ENCODE assay signal across 19 cellular contexts in the genomic region with DNA sequence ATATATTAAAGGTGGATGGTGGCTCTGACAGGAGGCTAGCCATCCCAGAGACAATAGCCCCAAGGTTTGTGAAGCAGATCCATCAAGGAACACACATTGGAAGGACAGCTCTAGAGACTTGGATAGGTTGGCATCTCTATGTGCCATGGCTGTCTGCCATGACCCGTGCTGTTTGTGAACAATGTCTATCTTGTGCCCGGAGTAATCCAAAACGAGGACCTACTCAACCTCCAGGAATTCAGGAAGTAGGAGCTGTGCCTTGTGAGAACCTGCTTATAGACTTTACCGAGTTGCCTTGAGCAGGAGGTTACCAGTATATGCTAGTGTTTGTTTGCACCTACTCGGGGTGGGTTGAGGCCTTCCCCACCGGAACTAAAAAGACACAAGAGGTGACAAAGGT. TPM values are rescaled to one million over a fixed set of nuclear protein-coding genes. Genes with fewer than 3 reads are reported as not detected.
DNase-seq lines count a peak whose midpoint lies in the region; TF ChIP-seq lines count a peak whose summit lies in the region.
"Had no signal": no experiment of that assay in that cellular context is flagged by ENCODE, and none has a peak within 500 bp of the region (broad histone marks: within the 10 kb centered on the region; RNA-seq: fewer than 3 reads in every experiment).

No MANE protein-coding gene starts in this region.

- intact Hi-C loops in stomach (cut with DNase I; ENCODE audit: low total_unique reads) = no loop called here

- peaks cover 8 to 30% (median 22%) of the 10 kb centered on the region in 4 donors for H3K4me1 ChIP-seq in stomach

- H3K27me3 ChIP-seq in stomach = no peaks in the 10 kb centered on the region
- H3K27me3 ChIP-seq: spleen, upper lobe of left lung had no signal

- H3K4me3 ChIP-seq in stomach = no peak overlapping the region
- H3K4me3 ChIP-seq: GM23338, spleen, upper lobe of left lung had no signal

- DNase-seq in HT1080 (ENCODE audit: low read depth) (peak; percentile 63), RWPE1 (ENCODE audit: low spot score) (peak; percentile 52), fibroblast of gingiva (ENCODE audit: low read depth) (peak; percentile 21), stomach (peak; percentile 43), NCI-H345 (lab: John Stamatoyannopoulos, UW) (no peak), erythroblast (lab: John Stamatoyannopoulos, UW) (no peak)
- no peak for DNase-seq in activated CD4-positive, alpha-beta T cell treated with anti-CD3 and anti-CD28 coated beads, Interleukin-2, amount 50 U/mL, for 4 hours
- DNase-seq: activated effector memory CD4-positive, alpha-beta T cell treated with Interleukin-2 at 50 U/mL for 16 hours; activated naive CD8-positive, alpha-beta T cell treated with anti-CD3 and anti-CD28 coated beads, Interleukin-2, amount 50 U/mL, for 24 hours; activated T-cell treated with anti-CD3 and anti-CD28 coated beads for 4 hours; CD4-positive, alpha-beta T cell; cerebellar nuclear complex; NCI-H2029 treated with DMSO at 0.1 percent for 48 hours; SK-N-SH; spleen; stimulated activated CD4-positive, alpha-beta T cell treated with anti-CD3 and anti-CD28 coated beads, Interleukin-2, amount 100 ng/mL, for 48 hours; upper lobe of left lung had no signal

- CTCF ChIA-PET in RWPE1 (lab: Yijun Ruan, JAX) = no interaction called here

- peak overlapping the region; percentile 29; the same call in 1 of the 2 replicates for H3K27ac ChIP-seq in RWPE1
- H3K27ac ChIP-seq in stomach = no peak overlapping the region
- H3K27ac ChIP-seq: spleen, upper lobe of left lung had no signal

- POLR2A ChIA-PET in RWPE1 (lab: Yijun Ruan, JAX; ENCODE audit: low non-redundant PET) = no interaction called here

- no peaks in the 10 kb centered on the region for H3K36me3 ChIP-seq in stomach
- H3K36me3 ChIP-seq: upper lobe of left lung had no signal

- WGBS in stomach, 5 donors = 41 to 60% (median 47%) methylated on average over 6 of the region's 6 CpGs

- TF ChIP-seq CTCF in RWPE1 (conservative IDR thresholded peaks at IDR 0.05; ENCODE audit: low read depth) (no peak), stomach (IDR thresholded peaks at IDR 0.05) (no peak)

- H3K9me3 ChIP-seq in stomach = no peaks in the 10 kb centered on the region
- H3K9me3 ChIP-seq: SK-N-SH, spleen, upper lobe of left lung had no signal

- no peak for TF ChIP-seq EP300 in stomach (IDR thresholded peaks at IDR 0.05)

- TF ChIP-seq POLR2A in stomach (IDR thresholded peaks at IDR 0.05) = no peak
- no peak for TF ChIP-seq POLR2A in erythroblast (IDR thresholded peaks at IDR 0.05; ENCODE audit: low read length)

RNA-seq across cellular contexts. Expression of a gene that starts 43.1 kb away (rescaled TPM):
- total RNA-seq in HT1080 (2014; rRNA removed; shearing (Covaris generic)) = 15.5 and 19.0 TPM in 2 replicates
- polyA plus RNA-seq in HT1080 (2015; cell fraction: cytosol; rRNA removed) = 9.8 and 14.1 TPM in 2 replicates
- 18.9 and 24.9 TPM in 2 replicates for polyA plus RNA-seq in HT1080 (2015; cell fraction: nucleus; rRNA removed)
- 10 to 100 TPM in 3 of 5 donors, 1 to 10 TPM in 2; 1.8 to 60.8 (median 10.7) TPM for total RNA-seq in stomach
- 1 to 10 TPM in 2 of 3 donors, under 1 TPM in 1; 0.92 to 2.8 (median 2.6) TPM for polyA plus RNA-seq in stomach

RNA-seq across cellular contexts. Expression of a gene that starts 43.7 kb away (rescaled TPM):
- total RNA-seq in HT1080 (2014; rRNA removed; shearing (Covaris generic)) = not detected in 2 replicates
- polyA plus RNA-seq in HT1080 (2015; cell fraction: cytosol; rRNA removed) = 0.02 and 0.07 TPM in 2 replicates
- polyA plus RNA-seq in HT1080 (2015; cell fraction: nucleus; rRNA removed) = 0.12 TPM in 1 of 2 replicates, not detected in the other
- total RNA-seq in stomach = under 1 TPM in 1 of 5 donors, not detected in 4; 0.29 TPM
- under 1 TPM; 0.05 to 0.31 (median 0.12) TPM for polyA plus RNA-seq in stomach
- total RNA-seq: subcutaneous adipose tissue had no signal

RNA-seq across cellular contexts. Expression of a gene that starts 58.1 kb away (rescaled TPM):
- 52.5 and 62.2 TPM in 2 replicates for total RNA-seq in HT1080 (2014; rRNA removed; shearing (Covaris generic))
- polyA plus RNA-seq in HT1080 (2015; cell fraction: cytosol; rRNA removed) = 71.3 and 73.5 TPM in 2 replicates
- 101 and 115 TPM in 2 replicates for polyA plus RNA-seq in HT1080 (2015; cell fraction: nucleus; rRNA removed)
- total RNA-seq in stomach = 100 to 1,000 TPM in 3 of 5 donors, 10 to 100 TPM in 2; 72.9 to 178 (median 123) TPM
- polyA plus RNA-seq in stomach = 100 to 1,000 TPM in 1 of 3 donors, 10 to 100 TPM in 2; 70.4 to 103 (median 80.1) TPM

RNA-seq across cellular contexts. Expression of a gene that starts 58.4 kb away (rescaled TPM):
- total RNA-seq in HT1080 (2014; rRNA removed; shearing (Covaris generic)) = 89.4 and 93.6 TPM in 2 replicates
- 64.8 and 75.8 TPM in 2 replicates for polyA plus RNA-seq in HT1080 (2015; cell fraction: cytosol; rRNA removed)
- polyA plus RNA-seq in HT1080 (2015; cell fraction: nucleus; rRNA removed) = 117 and 133 TPM in 2 replicates
- 100 to 1,000 TPM in 3 of 5 donors, 10 to 100 TPM in 2; 79.7 to 144 (median 100) TPM for total RNA-seq in stomach
- polyA plus RNA-seq in stomach = 10 to 100 TPM; 53.2 to 80.3 (median 56.3) TPM

Comparison
In these comparisons a context has a peak if more than half of its experiments do, and no peak if none do; other contexts are left out.
1. DNase-seq: peak in HT1080 (single experiment), RWPE1 (single experiment), fibroblast of gingiva (single experiment) and stomach (single experiment); none in activated CD4-positive, alpha-beta T cell treated with anti-CD3 and anti-CD28 coated beads, Interleukin-2, amount 50 U/mL, for 4 hours (0 of 2), NCI-H345 (single experiment) and erythroblast (0 of 2).